In genomic region chr14:58963873-58964597, GRCh38 we compare ENCODE assay signal across 19 cellular contexts.
"Had no signal": no experiment of that assay in that cellular context is flagged by ENCODE, and none has a peak within 500 bp of the region (broad histone marks: within the 10 kb centered on the region; RNA-seq: fewer than 3 reads in every experiment).

No MANE protein-coding gene starts in this region.

- H3K4me1 ChIP-seq: lower lobe of right lung, sigmoid colon, spleen had no signal

- H3K9me3 ChIP-seq: lower lobe of right lung, sigmoid colon, spleen had no signal

- H3K36me3 ChIP-seq: lower lobe of right lung, sigmoid colon, spleen had no signal

- FAIRE-seq: astrocyte, bronchial epithelial cell, frontal cortex had no signal

- DNase-seq: activated CD4-positive, alpha-beta memory T cell treated with anti-CD3 and anti-CD28 coated beads for 36 hours; activated CD4-positive, alpha-beta T cell treated with anti-CD3 and anti-CD28 coated beads for 36 hours; activated CD8-positive, alpha-beta memory T cell treated with anti-CD3 and anti-CD28 coated beads, Interleukin-2, amount 10 ng/mL, durations not matched to agents 7 days and 5 days; activated naive CD4-positive, alpha-beta T cell treated with anti-CD3 and anti-CD28 coated beads for 36 hours; activated T-cell treated with anti-CD3 and anti-CD28 coated beads, Interleukin-2, amount 50 U/mL, for 1 hour; dermis blood vessel endothelial cell; effector memory CD8-positive, alpha-beta T cell; head of caudate nucleus; lower lobe of right lung; sigmoid colon; spleen had no signal

- H3K4me3 Mint-ChIP-seq: activated CD4-positive, alpha-beta memory T cell treated with anti-CD3 and anti-CD28 coated beads for 36 hours; activated CD4-positive, alpha-beta T cell treated with anti-CD3 and anti-CD28 coated beads for 36 hours; activated CD8-positive, alpha-beta memory T cell treated with anti-CD3 and anti-CD28 coated beads, Interleukin-2, amount 10 ng/mL, durations not matched to agents 7 days and 5 days; activated naive CD4-positive, alpha-beta T cell treated with anti-CD3 and anti-CD28 coated beads for 36 hours; effector memory CD8-positive, alpha-beta T cell; stimulated activated naive CD8-positive, alpha-beta T cell treated with anti-CD3 and anti-CD28 coated beads, Interleukin-15, Interleukin-2, amounts not matched to agents 100 ng/mL and 50 ng/mL, for 24 hours; type B pancreatic cell had no signal

- H3K4me1 Mint-ChIP-seq: activated CD4-positive, alpha-beta T cell treated with anti-CD3 and anti-CD28 coated beads for 36 hours; activated CD8-positive, alpha-beta memory T cell treated with anti-CD3 and anti-CD28 coated beads, Interleukin-2, amount 10 ng/mL, durations not matched to agents 7 days and 5 days had no signal

- H3K9me3 Mint-ChIP-seq: activated CD4-positive, alpha-beta memory T cell treated with anti-CD3 and anti-CD28 coated beads for 36 hours; activated naive CD4-positive, alpha-beta T cell treated with anti-CD3 and anti-CD28 coated beads for 36 hours; activated T-helper 2 cell treated with anti-CD3 and anti-CD28 coated beads, Interferon-gamma antibody, Interleukin-2, Interleukin-4, amounts not matched to agents 10 μg/mL and 5 μg/mL and 100 μg/mL, durations not matched to agents 14 hours and 24 hours and 36 hours; effector memory CD8-positive, alpha-beta T cell; stimulated activated naive CD8-positive, alpha-beta T cell treated with anti-CD3 and anti-CD28 coated beads, Interleukin-15, Interleukin-2, amounts not matched to agents 100 ng/mL and 50 ng/mL, for 24 hours; type B pancreatic cell had no signal

- H3K36me3 Mint-ChIP-seq: activated CD4-positive, alpha-beta memory T cell treated with anti-CD3 and anti-CD28 coated beads for 36 hours; activated CD8-positive, alpha-beta memory T cell treated with anti-CD3 and anti-CD28 coated beads, Interleukin-2, amount 10 ng/mL, durations not matched to agents 7 days and 5 days; type B pancreatic cell had no signal

- H3K27me3 ChIP-seq: sigmoid colon, spleen had no signal

- H3K27ac ChIP-seq: epithelial cell of prostate, lower lobe of right lung, sigmoid colon, spleen, VCaP had no signal

- H3K4me3 ChIP-seq: lower lobe of right lung, sigmoid colon, spleen had no signal

- H3K27me3 Mint-ChIP-seq: activated CD4-positive, alpha-beta memory T cell treated with anti-CD3 and anti-CD28 coated beads for 36 hours; activated CD4-positive, alpha-beta T cell treated with anti-CD3 and anti-CD28 coated beads for 36 hours; activated CD8-positive, alpha-beta memory T cell treated with anti-CD3 and anti-CD28 coated beads, Interleukin-2, amount 10 ng/mL, durations not matched to agents 7 days and 5 days; effector memory CD8-positive, alpha-beta T cell; type B pancreatic cell had no signal

- H3K27ac Mint-ChIP-seq: activated CD4-positive, alpha-beta memory T cell treated with anti-CD3 and anti-CD28 coated beads for 36 hours; activated CD4-positive, alpha-beta T cell treated with anti-CD3 and anti-CD28 coated beads for 36 hours; activated CD8-positive, alpha-beta memory T cell treated with anti-CD3 and anti-CD28 coated beads, Interleukin-2, amount 10 ng/mL, durations not matched to agents 7 days and 5 days; activated naive CD4-positive, alpha-beta T cell treated with anti-CD3 and anti-CD28 coated beads for 36 hours; activated T-helper 2 cell treated with anti-CD3 and anti-CD28 coated beads, Interferon-gamma antibody, Interleukin-2, Interleukin-4, amounts not matched to agents 10 μg/mL and 5 μg/mL and 100 μg/mL, durations not matched to agents 14 hours and 24 hours and 36 hours; effector memory CD8-positive, alpha-beta T cell; stimulated activated naive CD8-positive, alpha-beta T cell treated with anti-CD3 and anti-CD28 coated beads, Interleukin-15, Interleukin-2, amounts not matched to agents 100 ng/mL and 50 ng/mL, for 24 hours; type B pancreatic cell had no signal
